ENCODE assay signal across 32 cellular contexts in genomic region chr18:79881695-79882094, GRCh38.
"Had no signal": no experiment of that assay in that cellular context is flagged by ENCODE, and none has a peak within 500 bp of the region (broad histone marks: within the 10 kb centered on the region; RNA-seq: fewer than 3 reads in every experiment).

No MANE protein-coding gene starts in this region.

- DNase-seq: activated CD4-positive, alpha-beta memory T cell treated with anti-CD3 and anti-CD28 coated beads for 36 hours; activated CD4-positive, alpha-beta T cell treated with anti-CD3 and anti-CD28 coated beads for 48 hours; activated CD8-positive, alpha-beta memory T cell treated with anti-CD3 and anti-CD28 coated beads, Interleukin-2, amount 50 U/mL, for 4 hours; activated gamma-delta T cell treated with Interleukin-2 at 50 U/mL for 16 hours; activated T-cell treated with anti-CD3 and anti-CD28 coated beads, Interleukin-2, amount 50 U/mL, for 1 hour; colonic mucosa; effector memory CD8-positive, alpha-beta T cell; erythroblast; heart left ventricle; left ventricle myocardium inferior; mammary epithelial cell; naive thymus-derived CD8-positive, alpha-beta T cell; right lobe of liver; stimulated activated CD4-positive, alpha-beta T cell treated with anti-CD3 and anti-CD28 coated beads, Interleukin-1b, Interleukin-23, amount 100 ng/mL, for 48 hours; stimulated activated CD4-positive, alpha-beta T cell treated with anti-CD3 and anti-CD28 coated beads, Interleukin-4, amount 100 ng/mL, for 4 hours; stimulated activated CD8-positive, alpha-beta memory T cell treated with anti-CD3 and anti-CD28 coated beads, Interleukin-4, amount 100 ng/mL, for 48 hours; stimulated activated naive CD8-positive, alpha-beta T cell treated with anti-CD3 and anti-CD28 coated beads, Interleukin-15, amount 100 ng/mL, for 72 hours; T-helper 9 cell; tibial artery; upper lobe of right lung had no signal

- H3K4me1 ChIP-seq: colonic mucosa, gastroesophageal sphincter, heart left ventricle, left ventricle myocardium inferior, parathyroid adenoma, right lobe of liver, tibial artery, upper lobe of right lung had no signal

- FAIRE-seq: bronchial epithelial cell, TTC549 had no signal

- H3K27ac ChIP-seq: colonic mucosa, gastroesophageal sphincter, heart left ventricle, left ventricle myocardium inferior, parathyroid adenoma, right lobe of liver, SK-N-MC, skin epidermis, tibial artery, upper lobe of right lung, VCaP had no signal

- H3K9ac ChIP-seq: parathyroid adenoma had no signal

- H3K36me3 Mint-ChIP-seq: activated CD4-positive, alpha-beta memory T cell treated with anti-CD3 and anti-CD28 coated beads for 36 hours; activated naive CD4-positive, alpha-beta T cell treated with anti-CD3 and anti-CD28 coated beads, Interleukin-2, amount 50 U/mL, for 24 hours; naive thymus-derived CD8-positive, alpha-beta T cell; stimulated activated memory B cell treated with anti-CD40 and anti-IgM and Interleukin-4, amounts not matched to agents 10 μg/mL and 1 μg/mL and 100 μg/mL, for 72 hours had no signal

- H3K4me3 ChIP-seq: colonic mucosa, gastroesophageal sphincter, heart left ventricle, left ventricle myocardium inferior, right lobe of liver, SK-N-MC, skin epidermis, tibial artery, upper lobe of right lung had no signal

- H3K9me3 Mint-ChIP-seq: activated CD4-positive, alpha-beta memory T cell treated with anti-CD3 and anti-CD28 coated beads for 36 hours; activated naive CD4-positive, alpha-beta T cell treated with anti-CD3 and anti-CD28 coated beads, Interleukin-2, amount 50 U/mL, for 24 hours; activated T-helper 1 cell treated with anti-CD3 and anti-CD28 coated beads, Interleukin-12 subunit alpha, Interleukin-12 subunit beta, Interleukin-2, Interleukin-4 antibody, amounts not matched to agents 30 ng/mL and 10 ng/mL and 1 ng/mL, durations not matched to agents 14 hours and 24 hours and 36 hours; effector memory CD8-positive, alpha-beta T cell; naive thymus-derived CD8-positive, alpha-beta T cell had no signal

- H3K4me3 Mint-ChIP-seq: activated CD4-positive, alpha-beta memory T cell treated with anti-CD3 and anti-CD28 coated beads for 36 hours; activated naive CD4-positive, alpha-beta T cell treated with anti-CD3 and anti-CD28 coated beads, Interleukin-2, amount 50 U/mL, for 24 hours; activated T-helper 1 cell treated with anti-CD3 and anti-CD28 coated beads, Interleukin-12 subunit alpha, Interleukin-12 subunit beta, Interleukin-2, Interleukin-4 antibody, amounts not matched to agents 30 ng/mL and 10 ng/mL and 1 ng/mL, durations not matched to agents 14 hours and 24 hours and 36 hours; effector memory CD8-positive, alpha-beta T cell; naive thymus-derived CD8-positive, alpha-beta T cell; neural crest cell; stimulated activated memory B cell treated with anti-CD40 and anti-IgM and Interleukin-4, amounts not matched to agents 10 μg/mL and 1 μg/mL and 100 μg/mL, for 72 hours; stimulated activated naive CD8-positive, alpha-beta T cell treated with anti-CD3 and anti-CD28 coated beads, Interleukin-15, amount 100 ng/mL, for 72 hours had no signal

- H3K4me1 Mint-ChIP-seq: activated naive CD4-positive, alpha-beta T cell treated with anti-CD3 and anti-CD28 coated beads, Interleukin-2, amount 50 U/mL, for 24 hours; neural crest cell; stimulated activated memory B cell treated with anti-CD40 and anti-IgM and Interleukin-4, amounts not matched to agents 10 μg/mL and 1 μg/mL and 100 μg/mL, for 72 hours had no signal

- ATAC-seq: activated CD4-positive, CD25-positive, alpha-beta regulatory T cell treated with anti-CD3 and anti-CD28 coated beads, Interleukin-2, amount 50 U/mL, for 24 hours; effector memory CD8-positive, alpha-beta T cell; gastroesophageal sphincter; heart left ventricle; naive thymus-derived CD8-positive, alpha-beta T cell; right lobe of liver; stimulated activated memory B cell treated with anti-CD40 and anti-IgM and Interleukin-4, amounts not matched to agents 10 μg/mL and 1 μg/mL and 100 μg/mL, for 72 hours; stimulated activated naive CD8-positive, alpha-beta T cell treated with anti-CD3 and anti-CD28 coated beads, Interleukin-15, amount 100 ng/mL, for 72 hours; upper lobe of right lung had no signal

- H3K27me3 ChIP-seq: colonic mucosa, right lobe of liver, tibial artery, upper lobe of right lung had no signal

- H3K36me3 ChIP-seq: colonic mucosa, gastroesophageal sphincter, heart left ventricle, left ventricle myocardium inferior, right lobe of liver, tibial artery, upper lobe of right lung had no signal

- H3K27ac Mint-ChIP-seq: activated CD4-positive, alpha-beta memory T cell treated with anti-CD3 and anti-CD28 coated beads for 36 hours; activated naive CD4-positive, alpha-beta T cell treated with anti-CD3 and anti-CD28 coated beads, Interleukin-2, amount 50 U/mL, for 24 hours; activated T-helper 1 cell treated with anti-CD3 and anti-CD28 coated beads, Interleukin-12 subunit alpha, Interleukin-12 subunit beta, Interleukin-2, Interleukin-4 antibody, amounts not matched to agents 30 ng/mL and 10 ng/mL and 1 ng/mL, durations not matched to agents 14 hours and 24 hours and 36 hours; effector memory CD8-positive, alpha-beta T cell; stimulated activated memory B cell treated with anti-CD40 and anti-IgM and Interleukin-4, amounts not matched to agents 10 μg/mL and 1 μg/mL and 100 μg/mL, for 72 hours; stimulated activated naive CD8-positive, alpha-beta T cell treated with anti-CD3 and anti-CD28 coated beads, Interleukin-15, amount 100 ng/mL, for 72 hours had no signal

- H3K9me3 ChIP-seq: colonic mucosa, right lobe of liver, tibial artery, upper lobe of right lung had no signal

- H3K27me3 Mint-ChIP-seq: activated CD4-positive, alpha-beta memory T cell treated with anti-CD3 and anti-CD28 coated beads for 36 hours; activated naive CD4-positive, alpha-beta T cell treated with anti-CD3 and anti-CD28 coated beads, Interleukin-2, amount 50 U/mL, for 24 hours; effector memory CD8-positive, alpha-beta T cell; stimulated activated memory B cell treated with anti-CD40 and anti-IgM and Interleukin-4, amounts not matched to agents 10 μg/mL and 1 μg/mL and 100 μg/mL, for 72 hours; stimulated activated naive CD8-positive, alpha-beta T cell treated with anti-CD3 and anti-CD28 coated beads, Interleukin-15, amount 100 ng/mL, for 72 hours had no signal
